1 cellular context compared by ENCODE assay signal in genomic region chr7:82335927-82336326, GRCh38.
TF ChIP-seq lines count a peak whose summit lies in the region.

No MANE protein-coding gene starts in this region.

TF ChIP-seq in HEK293, 187 proteins besides CTCF, POLR2A, EP300 and RAD21 (continued from another document):
- no peak for TF ChIP-seq ZNF280D (tag by site-specific recombination; IDR thresholded peaks at IDR 0.05)
- no peak for TF ChIP-seq ZNF354C (tag by site-specific recombination; IDR thresholded peaks at IDR 0.05; ENCODE audit: borderline replicate concordance, low read depth)
- TF ChIP-seq ZNF558 (tag by site-specific recombination; IDR thresholded peaks at IDR 0.05), result no peak
- TF ChIP-seq SCRT2 (tag by site-specific recombination; IDR thresholded peaks at IDR 0.05), result peak; percentile 77
- no peak for TF ChIP-seq ZNF791 (tag by site-specific recombination; IDR thresholded peaks at IDR 0.05)
- TF ChIP-seq YY2 (tag by site-specific recombination; IDR thresholded peaks at IDR 0.05), result no peak
- no peak for TF ChIP-seq ZNF10 (tag by site-specific recombination; IDR thresholded peaks at IDR 0.05)
- no peak for TF ChIP-seq KLF9 (tag by site-specific recombination; IDR thresholded peaks at IDR 0.05; ENCODE audit: low read depth)
- TF ChIP-seq HOXA7 (CRISPR knock-in tag; IDR thresholded peaks at IDR 0.05; ENCODE audit: borderline replicate concordance), result no peak
- no peak for TF ChIP-seq ZSCAN4 (tag by site-specific recombination; IDR thresholded peaks at IDR 0.05)
- no peak for TF ChIP-seq ZNF221 (tag by site-specific recombination; IDR thresholded peaks at IDR 0.05; ENCODE audit: borderline replicate concordance)
